Comparison of ENCODE assay signal across 15 cellular contexts in genomic region chr5:2642684-2643325, GRCh38.
DNase-seq lines count a peak whose midpoint lies in the region; ATAC-seq and TF ChIP-seq lines count a peak whose summit lies in the region.
"Had no signal": no experiment of that assay in that cellular context is flagged by ENCODE, and none has a peak within 500 bp of the region (broad histone marks: within the 10 kb centered on the region; RNA-seq: fewer than 3 reads in every experiment).

No MANE protein-coding gene starts in this region.

- H2AFZ ChIP-seq in PC-3 (ENCODE audit: low read length) = no peak overlapping the region

- H3F3A ChIP-seq in PC-3 (ENCODE audit: low read length, unreplicated experiment) = no peaks in the 10 kb centered on the region

- no peak overlapping the region for H3K9ac ChIP-seq in PC-3 (ENCODE audit: low read length)

- no peaks in the 10 kb centered on the region for H4K20me1 ChIP-seq in PC-3 (ENCODE audit: low read length)

- no peaks in the 10 kb centered on the region for H3K4me1 ChIP-seq in PC-3 (ENCODE audit: insufficient read depth, low read length)

- no peak for TF ChIP-seq CTCF in PC-3 (conservative IDR thresholded peaks at IDR 0.05; ENCODE audit: low read depth, low read length)

- H3K4me2 ChIP-seq in PC-3 (ENCODE audit: low read length) = no peak overlapping the region

- peaks cover 50% of the 10 kb centered on the region for H3K27me3 ChIP-seq in PC-3 (ENCODE audit: low read length)

- no peak overlapping the region for H3K4me3 ChIP-seq in PC-3 (ENCODE audit: low read length)

- peak; percentile 9 to 65 (median 14) for DNase-seq in NCI-H1417 (lab: John Stamatoyannopoulos, UW)
- no peak for DNase-seq in NCI-H1417 treated with DMSO at 0.1 percent for 48 hours (lab: John Stamatoyannopoulos, UW)
- peak; percentile 73 for DNase-seq in NCI-H748 treated with DMSO at 0.1 percent for 48 hours (lab: John Stamatoyannopoulos, UW)
- DNase-seq in left kidney (ENCODE audit: low read depth, low spot score) = peak; percentile 94
- DNase-seq in Ammon's horn (ENCODE audit: low spot score) = no peak
- DNase-seq in activated CD4-positive, alpha-beta T cell treated with anti-CD3 and anti-CD28 coated beads for 4 hours = no peak
- no peak for DNase-seq in PC-3
- DNase-seq: C1 segment of cervical spinal cord; CD4-positive, alpha-beta T cell; DMS153; GF-D8; HCEC 1CT had no signal

- no peaks in the 10 kb centered on the region for H3K79me2 ChIP-seq in PC-3 (ENCODE audit: low read length)

- no peaks in the 10 kb centered on the region for H3K9me2 ChIP-seq in PC-3 (replicated peaks; ENCODE audit: low read length)

- no peaks in the 10 kb centered on the region for H3K9me3 ChIP-seq in PC-3 (ENCODE audit: low read length)

- H3K36me3 ChIP-seq in PC-3 (ENCODE audit: low read depth, low read length) = no peaks in the 10 kb centered on the region

- POLR2A ChIA-PET in PC-3 (lab: Charles Lee; ENCODE audit: unreplicated experiment) = no interaction called here

- CTCF ChIA-PET in PC-3 (lab: Charles Lee) = no interaction called here

- no TSS peak for BruUV-seq in PC-3 (replicated peaks; lab: Mats Ljungman, UMichigan)

- ATAC-seq in GM19395 (IDR thresholded peaks at IDR 0.05; ENCODE audit: unreplicated experiment) (no peak), PC-3 (no peak)
- ATAC-seq: HepG2 had no signal

- intact Hi-C loops in PC-3 (cut with micrococcal nuclease) = no loop called here

- no peak overlapping the region for H3K27ac ChIP-seq in PC-3 (ENCODE audit: low read length)
- H3K27ac ChIP-seq: 22Rv1 had no signal

Comparison
In these comparisons a context has a peak if more than half of its experiments do, and no peak if none do; other contexts are left out.
1. DNase-seq: peak in NCI-H1417 (3 of 3), NCI-H748 treated with DMSO at 0.1 percent for 48 hours (single experiment) and left kidney (single experiment); none in NCI-H1417 treated with DMSO at 0.1 percent for 48 hours (single experiment), Ammon's horn (single experiment), activated CD4-positive, alpha-beta T cell treated with anti-CD3 and anti-CD28 coated beads for 4 hours (0 of 2) and PC-3 (single experiment).